Comparison of ENCODE assay signal across 8 cellular contexts in genomic region chr6:10722820-10723651, GRCh38. TPM values are rescaled to one million over a fixed set of nuclear protein-coding genes. Genes with fewer than 3 reads are reported as not detected.
DNase-seq lines count a peak whose midpoint lies in the region; TF ChIP-seq lines count a peak whose summit lies in the region.

Gene TMEM14C (plus strand): TSS chr6:10723070. CDS start chr6:10724614, 1,544 bp downstream.

- H3K9me3 ChIP-seq in H9 (ENCODE audit: control insufficient read depth, low read depth, low read length), result no peaks in the 10 kb centered on the region
- H3K9me3 ChIP-seq in MG63, result peaks cover 11% of the 10 kb centered on the region
- H3K9me3 ChIP-seq in neural progenitor cell (ENCODE audit: low read depth), result no peaks in the 10 kb centered on the region

- H4K8ac ChIP-seq in H9 (replicated peaks; ENCODE audit: insufficient read length, low read depth, low read length), result no peak within 1 kb of the TSS

- peaks cover 3% of the 10 kb centered on the region in 2 experiments; a peak in 3 of 5 replicates for H3K9me3 Mint-ChIP-seq in H9
- no peaks in the 10 kb centered on the region for H3K9me3 Mint-ChIP-seq in neural progenitor cell

- H2AK5ac ChIP-seq in H9 (ENCODE audit: insufficient read length, low read length), result no peak within 1 kb of the TSS

- H3K79me1 ChIP-seq in H9 (ENCODE audit: insufficient read depth, low read depth, low read length, poor library complexity, severe bottlenecking), result no peaks in the 10 kb centered on the region

- H3K27ac ChIP-seq in H9 (ENCODE audit: insufficient read length, low read depth, low read length), result peak within 1 kb of the TSS; percentile 82
- H3K27ac ChIP-seq in neural progenitor cell, result peak within 1 kb of the TSS; percentile 88

- no peak for TF ChIP-seq CTCF in H9 (conservative IDR thresholded peaks at IDR 0.05)
- no peak for TF ChIP-seq CTCF in foreskin fibroblast (IDR thresholded peaks at IDR 0.05; ENCODE audit: low read depth, low read length)
- TF ChIP-seq CTCF in neural progenitor cell (IDR thresholded peaks at IDR 0.05), result no peak

- H3K4me2 ChIP-seq in H9 (ENCODE audit: insufficient read depth, insufficient read length, low read length) (peak within 1 kb of the TSS; percentile 76), neural progenitor cell (peak within 1 kb of the TSS; percentile 83)

- peaks cover 19% of the 10 kb centered on the region for H3F3A ChIP-seq in neural progenitor cell (ENCODE audit: low read depth)

- no peak within 1 kb of the TSS for H3K4ac ChIP-seq in H9 (ENCODE audit: low read depth, low read length)

- H3K27me3 Mint-ChIP-seq in H9 (ENCODE audit: low read depth), result no peaks in the 10 kb centered on the region; the same call in 1 of the 2 replicates
- H3K27me3 Mint-ChIP-seq in neural progenitor cell (ENCODE audit: insufficient read depth, low read depth), result no peaks in the 10 kb centered on the region

- H3K36me3 ChIP-seq in MG63 (peaks cover 35% of the 10 kb centered on the region), neural progenitor cell (no peaks in the 10 kb centered on the region)

- H3T11ph ChIP-seq in H9 (ENCODE audit: low read length), result no peak within 1 kb of the TSS

- H3K27me3 ChIP-seq in H9 (ENCODE audit: insufficient read depth, low read length), result no peaks in the 10 kb centered on the region
- no peaks in the 10 kb centered on the region for H3K27me3 ChIP-seq in MG63
- no peaks in the 10 kb centered on the region for H3K27me3 ChIP-seq in neural progenitor cell

- H3K4me1 ChIP-seq in H9 (ENCODE audit: insufficient read depth, low read length) (0 out of 2 replicates have a peak, but pooled peaks cover 2% of the 10 kb centered on the region), neural progenitor cell (peaks cover 18% of the 10 kb centered on the region)

- H3K56ac ChIP-seq in H9 (ENCODE audit: insufficient read length, low read depth, low read length), result no peak within 1 kb of the TSS

- no peak within 1 kb of the TSS for H2BK12ac ChIP-seq in H9 (ENCODE audit: insufficient read length, low read depth, low read length)

- peak within 1 kb of the TSS; percentile 54 for H2AFZ ChIP-seq in H9 (ENCODE audit: low read length)
- H2AFZ ChIP-seq in neural progenitor cell (replicated peaks), result peak within 1 kb of the TSS; percentile 74

- WGBS in H9 (ENCODE audit: extremely low coverage, insufficient read length, low lambda C conversion rate), result no CpG with 5 or more reads among the region's 56 CpGs

- H3K4me3 ChIP-seq in MG63, result peak within 1 kb of the TSS; percentile 81
- H3K4me3 ChIP-seq in foreskin fibroblast (ENCODE audit: low read depth in 1 of 2, low read length in 2 of 2), result peak within 1 kb of the TSS; percentile 82 to 95
- peak within 1 kb of the TSS; percentile 92 for H3K4me3 ChIP-seq in neural progenitor cell

- H2BK15ac ChIP-seq in H9 (ENCODE audit: low read depth, low read length), result no peak within 1 kb of the TSS

- DNase-seq in ELR (ENCODE audit: low read depth), result peak; percentile 98
- peak; percentile 99 for DNase-seq in H9
- DNase-seq in MG63, result peak; percentile 100
- DNase-seq in SIG-M5 treated with dmso at 0.1 percent for 504 hours (lab: John Stamatoyannopoulos, UW; ENCODE audit: unreplicated experiment), result peak; percentile 88
- DNase-seq in activated gamma-delta T cell treated with anti-CD3 and anti-CD28 coated beads, Interleukin-2, amount 50 U/mL, for 16 hours (ENCODE audit: low read depth), result peak; percentile 75
- peak; percentile 99 to 100 for DNase-seq in foreskin fibroblast
- peak; percentile 100 for DNase-seq in neural progenitor cell (ENCODE audit: low spot score)
- DNase-seq in stromal cell of bone marrow (ENCODE audit: low read depth), result peak; percentile 97

- H3K4me3 Mint-ChIP-seq in H9, result peak within 1 kb of the TSS; percentile 90 to 96
- H3K4me3 Mint-ChIP-seq in neural progenitor cell, result peak within 1 kb of the TSS; percentile 97

- H2BK5ac ChIP-seq in H9 (ENCODE audit: insufficient read length, low read length), result no peak within 1 kb of the TSS

- no peak within 1 kb of the TSS for H3K23ac ChIP-seq in H9 (ENCODE audit: insufficient read length, low read depth, low read length)

- H3K27ac Mint-ChIP-seq in H9 (peak within 1 kb of the TSS; percentile 98 to 99 (median 99)), neural progenitor cell (peak within 1 kb of the TSS; percentile 96)

- H3K36me3 Mint-ChIP-seq in H9 (ENCODE audit: insufficient read depth in 1 of 3, low read depth in 3 of 3) (peaks cover 10 to 42% (median 38%) of the 10 kb centered on the region in 3 experiments), neural progenitor cell (peaks cover 14% of the 10 kb centered on the region)

- peak within 1 kb of the TSS; percentile 34 for H3K18ac ChIP-seq in H9 (ENCODE audit: insufficient read length, low read depth, low read length)

- no peaks in the 10 kb centered on the region for H4K20me1 ChIP-seq in H9 (ENCODE audit: control insufficient read depth, insufficient read depth, insufficient read length)
- peaks cover 6% of the 10 kb centered on the region for H4K20me1 ChIP-seq in neural progenitor cell (ENCODE audit: low read depth)

- peak within 1 kb of the TSS; percentile 95 for H3K9ac ChIP-seq in H9 (ENCODE audit: extremely low read depth, insufficient read length, low read length)
- peak within 1 kb of the TSS; percentile 88 for H3K9ac ChIP-seq in neural progenitor cell

- peak within 1 kb of the TSS; percentile 37; the same call in 1 of the 2 replicates for H3K14ac ChIP-seq in H9 (ENCODE audit: insufficient read depth, low read length)

- peaks cover 9% of the 10 kb centered on the region for H3K23me2 ChIP-seq in H9 (ENCODE audit: insufficient read length, low read depth, low read length, poor library complexity, severe bottlenecking)

- no peak within 1 kb of the TSS for H4K5ac ChIP-seq in H9 (ENCODE audit: insufficient read length, low read depth, low read length)

- H2BK120ac ChIP-seq in H9 (ENCODE audit: low read depth, low read length, poor library complexity, severe bottlenecking), result no peak within 1 kb of the TSS

- H3K79me2 ChIP-seq in H9 (ENCODE audit: insufficient read depth, low read length) (no peaks in the 10 kb centered on the region), neural progenitor cell (ENCODE audit: low read depth) (peaks cover 37% of the 10 kb centered on the region)

- H2BK20ac ChIP-seq in H9 (ENCODE audit: low read depth, low read length, poor library complexity, severe bottlenecking), result no peak within 1 kb of the TSS

- H3K4me1 Mint-ChIP-seq in H9 (peaks cover 19 to 23% of the 10 kb centered on the region in 2 experiments), neural progenitor cell (peaks cover 34% of the 10 kb centered on the region)

- H4K91ac ChIP-seq in H9 (ENCODE audit: insufficient read length, low read depth, low read length), result no peak within 1 kb of the TSS

RNA-seq across cellular contexts. Expression of gene TMEM14C, which starts in this region (rescaled TPM):
- 94.4 and 104 TPM in 2 replicates for total RNA-seq in H9 (2021)
- total RNA-seq in MG63 (2014; rRNA removed; shearing (Covaris generic); ENCODE audit: low replicate concordance), result 273 and 374 TPM in 2 replicates
- 199 and 315 TPM in 2 replicates for total RNA-seq in neural progenitor cell (ENCODE audit: low replicate concordance)

Comparison
In these comparisons a context has a peak if more than half of its experiments do, and no peak if none do; other contexts are left out.
1. Peak in every context shown above with its lines: DNase-seq, H3K4me3 ChIP-seq and H3K27ac ChIP-seq.